ENCODE assay signal across 8 cellular contexts in the genomic region with DNA sequence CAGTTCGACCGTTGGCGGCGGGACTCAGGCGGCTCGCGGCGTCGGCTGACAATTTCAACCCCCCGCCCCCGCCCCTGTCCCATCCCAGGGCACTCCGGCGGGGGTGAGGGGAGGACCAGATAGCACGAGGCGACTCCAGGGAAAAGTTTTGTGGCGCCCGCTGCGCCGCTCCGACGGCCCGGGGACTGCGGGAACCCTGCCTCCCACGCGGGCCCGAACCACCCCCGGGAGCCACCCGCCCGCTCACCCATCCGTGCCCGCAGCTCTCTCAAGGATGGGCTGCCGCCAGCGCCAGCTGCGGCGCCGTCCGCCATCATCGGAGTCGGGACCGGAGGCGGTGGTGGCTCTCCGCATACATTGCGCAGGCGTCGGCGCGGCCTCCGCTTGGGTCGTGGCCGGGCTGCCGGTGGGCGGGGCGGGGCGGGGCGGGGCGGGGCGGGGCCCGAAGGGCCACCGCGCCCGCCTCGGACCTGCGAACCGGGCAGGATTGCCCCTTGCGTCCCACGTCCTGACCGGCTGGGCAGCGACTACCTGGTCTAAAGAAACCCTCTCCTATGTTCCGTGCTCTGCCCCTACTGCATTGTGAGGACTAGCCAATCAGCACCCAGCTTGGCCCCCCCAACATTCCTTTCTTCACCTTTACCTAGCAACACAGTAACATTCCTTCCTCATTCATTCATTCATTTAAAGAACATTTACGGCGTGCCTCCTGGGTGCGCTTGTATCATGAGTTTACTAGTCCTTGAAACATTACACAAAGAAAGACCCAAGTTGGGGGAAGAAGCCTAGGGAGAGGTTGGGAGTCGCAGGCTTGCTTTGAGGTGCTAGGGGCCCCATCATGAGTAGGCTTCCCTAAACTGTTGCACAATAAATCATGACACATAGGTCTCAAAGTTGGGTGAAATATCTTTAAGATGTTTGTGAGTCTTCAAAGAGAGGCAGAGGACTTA. TPM values are rescaled to one million over a fixed set of nuclear protein-coding genes. Genes with fewer than 3 reads are reported as not detected.
DNase-seq lines count a peak whose midpoint lies in the region; ATAC-seq and TF ChIP-seq lines count a peak whose summit lies in the region.

A gene with protein sequence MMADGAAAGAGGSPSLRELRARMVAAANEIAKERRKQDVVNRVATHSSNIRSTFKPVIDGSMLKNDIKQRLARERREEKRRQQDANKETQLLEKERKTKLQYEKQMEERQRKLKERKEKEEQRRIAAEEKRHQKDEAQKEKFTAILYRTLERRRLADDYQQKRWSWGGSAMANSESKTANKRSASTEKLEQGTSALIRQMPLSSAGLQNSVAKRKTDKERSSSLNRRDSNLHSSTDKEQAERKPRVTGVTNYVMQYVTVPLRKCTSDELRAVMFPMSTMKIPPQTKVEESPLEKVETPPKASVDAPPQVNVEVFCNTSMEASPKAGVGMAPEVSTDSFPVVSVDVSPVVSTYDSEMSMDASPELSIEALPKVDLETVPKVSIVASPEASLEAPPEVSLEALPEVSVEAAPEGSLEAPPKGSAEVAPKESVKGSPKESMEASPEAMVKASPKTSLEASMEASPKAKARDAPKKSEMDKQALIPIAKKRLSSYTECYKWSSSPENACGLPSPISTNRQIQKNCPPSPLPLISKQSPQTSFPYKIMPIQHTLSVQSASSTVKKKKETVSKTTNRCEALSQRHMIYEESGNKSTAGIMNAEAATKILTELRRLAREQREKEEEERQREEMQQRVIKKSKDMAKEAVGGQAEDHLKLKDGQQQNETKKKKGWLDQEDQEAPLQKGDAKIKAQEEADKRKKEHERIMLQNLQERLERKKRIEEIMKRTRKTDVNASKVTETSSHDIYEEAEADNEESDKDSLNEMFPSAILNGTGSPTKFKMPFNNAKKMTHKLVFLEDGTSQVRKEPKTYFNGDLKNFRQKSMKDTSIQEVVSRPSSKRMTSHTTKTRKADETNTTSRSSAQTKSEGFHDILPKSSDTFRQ (minus strand): TSS at position 359 of the 950 bp plus-strand sequence. CDS start 42 bp downstream, at position 317.

- H2AFZ ChIP-seq in PC-9 = peak within 1 kb of the TSS; percentile 94
- no peak within 1 kb of the TSS for H2AFZ ChIP-seq in neural cell (ENCODE audit: low read depth, low read length)

- POLR2A ChIA-PET in BJ (lab: Charles Lee) = no interaction called here
- POLR2A ChIA-PET in PC-9 (lab: Charles Lee; ENCODE audit: unreplicated experiment) = no interaction called here

- no peak for TF ChIP-seq EP300 in neural cell (conservative IDR thresholded peaks at IDR 0.05; ENCODE audit: poor library complexity, severe bottlenecking)

- no peak for TF ChIP-seq RAD21 in neural cell (conservative IDR thresholded peaks at IDR 0.05)

- H3K27ac ChIP-seq in PC-9 = peak within 1 kb of the TSS; percentile 47
- no peak within 1 kb of the TSS for H3K27ac ChIP-seq in neural cell (ENCODE audit: low read length)

- no peaks in the 10 kb centered on the region for H4K20me1 ChIP-seq in PC-9 (ENCODE audit: insufficient read depth)
- H4K20me1 ChIP-seq in neural cell (ENCODE audit: insufficient read depth) = no peaks in the 10 kb centered on the region

- no peaks in the 10 kb centered on the region for H3K9me3 ChIP-seq in PC-9 (ENCODE audit: insufficient read depth, low read depth)
- no peaks in the 10 kb centered on the region for H3K9me3 ChIP-seq in neural cell (ENCODE audit: low read length)

- H3K4me2 ChIP-seq in PC-9 = peak within 1 kb of the TSS; percentile 83
- no peak within 1 kb of the TSS for H3K4me2 ChIP-seq in neural cell (ENCODE audit: low read length)

- intact Hi-C loops in PC-9 (cut with micrococcal nuclease; ENCODE audit: unreplicated experiment) = loop anchor here (2.0 kb wide), 1 partner anchor 245 kb away; a partner anchor contains a TSS

- peak within 1 kb of the TSS; percentile 71 for H3K4me3 ChIP-seq in BJ (ENCODE audit: low read depth, low read length)
- peak within 1 kb of the TSS; percentile 76 for H3K4me3 ChIP-seq in PC-9
- H3K4me3 ChIP-seq in neural cell (ENCODE audit: low read length) = peak within 1 kb of the TSS; percentile 72

- no TSS peak for BruUV-seq in PC-9 (replicated peaks; lab: Mats Ljungman, UMichigan)

- peaks cover 17% of the 10 kb centered on the region for H3K4me1 ChIP-seq in PC-9 (replicated peaks; ENCODE audit: insufficient read depth)

- H3K27me3 ChIP-seq in BJ (ENCODE audit: control insufficient read depth, insufficient read depth, low read length) = no peaks in the 10 kb centered on the region
- no peaks in the 10 kb centered on the region for H3K27me3 ChIP-seq in PC-9 (ENCODE audit: insufficient read depth, low read depth)
- peaks cover 8% of the 10 kb centered on the region for H3K27me3 ChIP-seq in neural cell (ENCODE audit: insufficient read depth, low read depth, low read length)

- H3K9ac ChIP-seq in neural cell (ENCODE audit: low read length) = peak within 1 kb of the TSS; percentile 26

- TF ChIP-seq CTCF in BJ (IDR thresholded peaks at IDR 0.05; ENCODE audit: insufficient read depth, low read depth, low read length) (no peak), PC-9 (conservative IDR thresholded peaks at IDR 0.05) (no peak), neural cell (IDR thresholded peaks at IDR 0.05; ENCODE audit: poor library complexity, severe bottlenecking) (no peak)

- CTCF ChIA-PET in BJ (lab: Yijun Ruan, JAX) = no interaction called here
- CTCF ChIA-PET in PC-9 (lab: Charles Lee) = no interaction called here

- H3K79me2 ChIP-seq in PC-9 (ENCODE audit: low read depth) (peaks cover 19% of the 10 kb centered on the region), neural cell (replicated peaks; ENCODE audit: insufficient read depth, low read length) (no peaks in the 10 kb centered on the region)

- H3F3A ChIP-seq in PC-9 (ENCODE audit: insufficient read depth, low read depth) = no peaks in the 10 kb centered on the region
- H3F3A ChIP-seq in neural cell (ENCODE audit: insufficient read depth, low read length, poor library complexity, severe bottlenecking) = no peaks in the 10 kb centered on the region

- no peaks in the 10 kb centered on the region for H3K36me3 ChIP-seq in BJ (ENCODE audit: control insufficient read depth, insufficient read depth, low read length)
- H3K36me3 ChIP-seq in PC-9 (ENCODE audit: low read depth) = no peaks in the 10 kb centered on the region
- no peaks in the 10 kb centered on the region for H3K36me3 ChIP-seq in neural cell (ENCODE audit: insufficient read depth, low read length)

- H3K9me2 ChIP-seq in PC-9 (ENCODE audit: insufficient read depth) = no peaks in the 10 kb centered on the region
- H3K9me2 ChIP-seq in neural cell (ENCODE audit: insufficient read depth, low read length) = no peaks in the 10 kb centered on the region

- ATAC-seq in GM19043 (IDR thresholded peaks at IDR 0.05; ENCODE audit: low read depth, unreplicated experiment) (peak; percentile 75), HG03342 (IDR thresholded peaks at IDR 0.05; ENCODE audit: unreplicated experiment) (peak; percentile 83)

- DNase-seq in BJ (ENCODE audit: low read depth) (no peak), PC-9 (peak; percentile 63 to 73), activated T-helper 1 cell treated with Interleukin-2 at 50 U/mL for 16 hours (ENCODE audit: low read depth) (peak; percentile 58), fibroblast of peridontal ligament (ENCODE audit: extremely low read depth) (peak; percentile 35), stromal cell of bone marrow (ENCODE audit: low read depth) (peak; percentile 24)

TF ChIP-seq in neural cell, 6 proteins besides CTCF, POLR2A, EP300 and RAD21:
- TF ChIP-seq MXI1 (conservative IDR thresholded peaks at IDR 0.05; ENCODE audit: poor library complexity, severe bottlenecking) (no peak), TAF1 (IDR thresholded peaks at IDR 0.05; ENCODE audit: low read depth) (no peak), EZH2 (IDR thresholded peaks at IDR 0.05; ENCODE audit: borderline replicate concordance, insufficient read depth, low read length, poor library complexity, severe bottlenecking) (no peak), POLR2AphosphoS5 (IDR thresholded peaks at IDR 0.05) (no peak), SMC3 (conservative IDR thresholded peaks at IDR 0.05; ENCODE audit: poor library complexity) (no peak)
- TF ChIP-seq, protein P1, sequence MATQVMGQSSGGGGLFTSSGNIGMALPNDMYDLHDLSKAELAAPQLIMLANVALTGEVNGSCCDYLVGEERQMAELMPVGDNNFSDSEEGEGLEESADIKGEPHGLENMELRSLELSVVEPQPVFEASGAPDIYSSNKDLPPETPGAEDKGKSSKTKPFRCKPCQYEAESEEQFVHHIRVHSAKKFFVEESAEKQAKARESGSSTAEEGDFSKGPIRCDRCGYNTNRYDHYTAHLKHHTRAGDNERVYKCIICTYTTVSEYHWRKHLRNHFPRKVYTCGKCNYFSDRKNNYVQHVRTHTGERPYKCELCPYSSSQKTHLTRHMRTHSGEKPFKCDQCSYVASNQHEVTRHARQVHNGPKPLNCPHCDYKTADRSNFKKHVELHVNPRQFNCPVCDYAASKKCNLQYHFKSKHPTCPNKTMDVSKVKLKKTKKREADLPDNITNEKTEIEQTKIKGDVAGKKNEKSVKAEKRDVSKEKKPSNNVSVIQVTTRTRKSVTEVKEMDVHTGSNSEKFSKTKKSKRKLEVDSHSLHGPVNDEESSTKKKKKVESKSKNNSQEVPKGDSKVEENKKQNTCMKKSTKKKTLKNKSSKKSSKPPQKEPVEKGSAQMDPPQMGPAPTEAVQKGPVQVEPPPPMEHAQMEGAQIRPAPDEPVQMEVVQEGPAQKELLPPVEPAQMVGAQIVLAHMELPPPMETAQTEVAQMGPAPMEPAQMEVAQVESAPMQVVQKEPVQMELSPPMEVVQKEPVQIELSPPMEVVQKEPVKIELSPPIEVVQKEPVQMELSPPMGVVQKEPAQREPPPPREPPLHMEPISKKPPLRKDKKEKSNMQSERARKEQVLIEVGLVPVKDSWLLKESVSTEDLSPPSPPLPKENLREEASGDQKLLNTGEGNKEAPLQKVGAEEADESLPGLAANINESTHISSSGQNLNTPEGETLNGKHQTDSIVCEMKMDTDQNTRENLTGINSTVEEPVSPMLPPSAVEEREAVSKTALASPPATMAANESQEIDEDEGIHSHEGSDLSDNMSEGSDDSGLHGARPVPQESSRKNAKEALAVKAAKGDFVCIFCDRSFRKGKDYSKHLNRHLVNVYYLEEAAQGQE (IDR thresholded peaks at IDR 0.05; ENCODE audit: borderline replicate concordance) = no peak

RNA-seq across cellular contexts. Expression of the gene that starts here (rescaled TPM):
- 15.7 and 17.5 TPM in 2 replicates for polyA plus RNA-seq in BJ (2011; rRNA removed)
- 13.1 and 13.3 TPM in 2 replicates for polyA minus RNA-seq in BJ (2011; rRNA and poly(A)+ RNA removed)
- 14.6 and 19.0 TPM in 2 replicates for total RNA-seq in PC-9 (2021)
- 0.68 and 5.4 TPM in 2 replicates for polyA plus RNA-seq in neural cell
- polyA minus RNA-seq in neural cell = 1.7 and 2.5 TPM in 2 replicates
